ENCODE assay signal across 1 cellular context in genomic region chr5:83470920-83471404, GRCh38.
TF ChIP-seq lines count a peak whose summit lies in the region.

No MANE protein-coding gene starts in this region.

TF ChIP-seq in H1, 55 proteins besides CTCF, POLR2A, EP300 and RAD21 (continued from another document):
- peak; percentile 70 for TF ChIP-seq CTBP2 (IDR thresholded peaks at IDR 0.05; ENCODE audit: borderline replicate concordance, insufficient read depth, insufficient read length, low read length)
